ENCODE assay signal across 30 cellular contexts in the genomic region with DNA sequence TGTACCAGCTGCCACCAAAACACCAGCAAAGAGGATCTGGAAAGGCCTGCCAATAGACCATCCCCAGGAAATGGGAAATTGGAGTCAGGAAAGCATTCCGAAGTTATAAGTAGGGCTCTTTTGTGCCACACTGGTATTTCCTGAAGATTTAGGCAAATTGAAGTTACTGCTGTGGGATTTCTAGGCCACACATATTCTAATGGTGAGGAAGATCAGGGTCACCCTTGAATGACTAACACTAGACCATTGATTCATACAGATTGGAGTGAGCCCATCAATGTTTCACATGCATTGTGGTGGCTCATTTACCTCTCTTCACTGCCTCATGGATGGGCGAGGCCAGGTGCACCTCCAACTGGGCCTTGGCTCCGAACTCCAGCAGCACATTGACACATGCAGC. TPM values are rescaled to one million over a fixed set of nuclear protein-coding genes. Genes with fewer than 3 reads are reported as not detected.
"Had no signal": no experiment of that assay in that cellular context is flagged by ENCODE, and none has a peak within 500 bp of the region (broad histone marks: within the 10 kb centered on the region; RNA-seq: fewer than 3 reads in every experiment).

No MANE protein-coding gene starts in this region.

- DNase-seq: activated CD4-positive, alpha-beta T cell treated with anti-CD3 and anti-CD28 coated beads for 36 hours; activated CD4-positive, alpha-beta T cell treated with anti-CD3 and anti-CD28 coated beads, Interleukin-2, amount 50 U/mL, for 48 hours; activated CD8-positive, alpha-beta memory T cell treated with anti-CD3 and anti-CD28 coated beads, Interleukin-2, amount 50 U/mL, for 48 hours; activated naive CD4-positive, alpha-beta T cell; activated T-cell treated with anti-CD3 and anti-CD28 coated beads, Interleukin-2, amount 50 U/mL, for 4 hours; adrenal gland; cortex of kidney; left lung; naive thymus-derived CD8-positive, alpha-beta T cell; posterior cingulate gyrus; right lobe of liver; stimulated activated CD4-positive, alpha-beta T cell treated with anti-CD3 and anti-CD28 coated beads, Interleukin-2, amount 100 ng/mL, for 48 hours; stimulated activated CD8-positive, alpha-beta memory T cell treated with anti-CD3 and anti-CD28 coated beads, Interleukin-4, amount 100 ng/mL, for 48 hours; stimulated activated naive B cell treated with anti-CD40 and anti-IgM and Interleukin-4, amounts not matched to agents 10 μg/mL and 1 μg/mL and 100 μg/mL, for 72 hours had no signal

- ATAC-seq: activated CD4-positive, alpha-beta T cell treated with anti-CD3 and anti-CD28 coated beads for 36 hours; activated T-cell treated with anti-CD3 and anti-CD28 coated beads, Interleukin-2, amount 50 U/mL, for 4 hours; foreskin keratinocyte; left lung; naive thymus-derived CD8-positive, alpha-beta T cell; stimulated activated naive B cell treated with anti-CD40 and anti-IgM and Interleukin-4, amounts not matched to agents 10 μg/mL and 1 μg/mL and 100 μg/mL, for 72 hours; WTC11 had no signal

- H3K27ac ChIP-seq: adrenal gland, ascending aorta, foreskin keratinocyte, left lung, neural progenitor cell, right lobe of liver, thoracic aorta, vagina had no signal

RNA-seq across cellular contexts. Expression of a gene that starts 22.6 kb away (rescaled TPM):
- total RNA-seq: activated CD4-positive, alpha-beta T cell treated with anti-CD3 and anti-CD28 coated beads for 36 hours; activated CD8-positive, alpha-beta memory T cell treated with anti-CD3 and anti-CD28 coated beads for 36 hours; activated T-cell treated with anti-CD3 and anti-CD28 coated beads, Interleukin-2, amount 50 U/mL, for 4 hours; activated T-helper 2 cell treated with anti-CD3 and anti-CD28 coated beads, Interferon-gamma antibody, Interleukin-2, Interleukin-4, amounts not matched to agents 10 μg/mL and 5 μg/mL and 100 μg/mL, durations not matched to agents 14 hours and 24 hours and 36 hours; ascending aorta; cerebellum; foreskin keratinocyte; glomerular endothelial cell; kidney epithelial cell; lung microvascular endothelial cell; mesothelial cell of epicardium; naive thymus-derived CD8-positive, alpha-beta T cell; omental fat pad; right lobe of liver; smooth muscle cell; thoracic aorta; vagina; WTC11 had no signal
- polyA plus RNA-seq: adrenal gland; esophagus; foreskin keratinocyte; naive thymus-derived CD8-positive, alpha-beta T cell; smooth muscle cell had no signal

RNA-seq across cellular contexts. Expression of a gene that starts 23.0 kb away (rescaled TPM):
- total RNA-seq: smooth muscle cell had no signal
